Comparison of ENCODE assay signal across 14 cellular contexts in genomic region chr12:2319747-2320146, GRCh38.
A peak's percentile ranks its signal among the peaks of the same experiment; 100 is the strongest.
DNase-seq lines count a peak whose midpoint lies in the region; ATAC-seq and TF ChIP-seq lines count a peak whose summit lies in the region.
"Had no signal": no experiment of that assay in that cellular context is flagged by ENCODE, and none has a peak within 500 bp of the region (broad histone marks: within the 10 kb centered on the region; RNA-seq: fewer than 3 reads in every experiment).

No MANE protein-coding gene starts in this region.

- H3K4me3 ChIP-seq in SJSA1 (no peak overlapping the region), fibroblast of lung (replicated peaks in 1 of 4; ENCODE audit: control extremely low read depth in 1 of 4, insufficient read depth in 1 of 4, low read depth in 3 of 4, low read length in 4 of 4) (no peak overlapping the region), rectal smooth muscle tissue (ENCODE audit: low read length) (no peak overlapping the region)

- TF ChIP-seq CTCF in fibroblast of lung (conservative IDR thresholded peaks at IDR 0.05 in 1 of 2, IDR thresholded peaks at IDR 0.05 in 1 of 2; ENCODE audit: low read depth in 1 of 2, low read length in 2 of 2) = no peak

- no peaks in the 10 kb centered on the region for H3K79me2 ChIP-seq in fibroblast of lung (ENCODE audit: control insufficient read depth, insufficient read depth, low read length)

- peak overlapping the region; percentile 63 for H3K27ac ChIP-seq in SJSA1
- H3K27ac ChIP-seq in fibroblast of lung (ENCODE audit: insufficient read depth, low read length) = peak overlapping the region; percentile 38
- peak overlapping the region; percentile 44 for H3K27ac ChIP-seq in rectal smooth muscle tissue (ENCODE audit: low read depth, low read length)
- H3K27ac ChIP-seq: RWPE1 had no signal

- peaks cover 37% of the 10 kb centered on the region for H3K4me1 ChIP-seq in SJSA1 (replicated peaks)
- peaks cover 19% of the 10 kb centered on the region for H3K4me1 ChIP-seq in fibroblast of lung (ENCODE audit: control insufficient read depth, extremely low read depth, insufficient read depth, low read length)
- H3K4me1 ChIP-seq in rectal smooth muscle tissue (ENCODE audit: control insufficient read depth, insufficient read depth, low read length) = peaks cover 17% of the 10 kb centered on the region

- H3K9ac ChIP-seq in fibroblast of lung (ENCODE audit: insufficient read depth, low read length) (no peak overlapping the region), rectal smooth muscle tissue (ENCODE audit: low read length) (no peak overlapping the region)

- H3K27me3 ChIP-seq in SJSA1 (replicated peaks) (no peaks in the 10 kb centered on the region), fibroblast of lung (ENCODE audit: control insufficient read depth, insufficient read depth, low read length) (no peaks in the 10 kb centered on the region), rectal smooth muscle tissue (ENCODE audit: control insufficient read depth, insufficient read depth, low read length) (no peaks in the 10 kb centered on the region)

- DNase-seq in ELR (ENCODE audit: low read depth) (peak; percentile 66), SJSA1 (ENCODE audit: low read depth in 1 of 2, low spot score in 2 of 2) (peak; percentile 71 to 81), fibroblast of lung (ENCODE audit: low read depth in 2 of 2) (peak in 1 of 2 donors; percentile 50), T-helper 9 cell (no peak), head of caudate nucleus (no peak)
- DNase-seq: activated CD4-positive, alpha-beta T cell treated with anti-CD3 and anti-CD28 coated beads for 4 hours; C1 segment of cervical spinal cord; KBM-7; NCI-H2171; stimulated activated naive CD4-positive, alpha-beta T cell treated with Interleukin-2 at 50 U/mL for 16 hours had no signal

- no peak overlapping the region for H2AFZ ChIP-seq in fibroblast of lung (ENCODE audit: low read length)

- H3K9me3 ChIP-seq in SJSA1 (replicated peaks) (no peaks in the 10 kb centered on the region), fibroblast of lung (ENCODE audit: control insufficient read depth, insufficient read depth, low read depth, low read length) (no peaks in the 10 kb centered on the region)

- intact Hi-C loops in head of caudate nucleus (cut with DNase I) = no loop called here

- H4K20me1 ChIP-seq in fibroblast of lung (ENCODE audit: control insufficient read depth, extremely low read depth, insufficient read depth, low read length) = no peaks in the 10 kb centered on the region

- peak overlapping the region; percentile 2 for H3K4me2 ChIP-seq in fibroblast of lung (ENCODE audit: extremely low read depth, insufficient read depth, low read length)

- no peaks in the 10 kb centered on the region for H3K36me3 ChIP-seq in SJSA1
- H3K36me3 ChIP-seq in fibroblast of lung (ENCODE audit: control insufficient read depth, insufficient read depth, low read length) = no peaks in the 10 kb centered on the region
- no peaks in the 10 kb centered on the region for H3K36me3 ChIP-seq in rectal smooth muscle tissue (ENCODE audit: control insufficient read depth, insufficient read depth, low read length)

- ATAC-seq in HG03097 (IDR thresholded peaks at IDR 0.05; ENCODE audit: low FRiP score, unreplicated experiment) (no peak), HG03439 (IDR thresholded peaks at IDR 0.05; ENCODE audit: unreplicated experiment) (no peak)

Comparison
In these comparisons a context has a peak if more than half of its experiments do, and no peak if none do; other contexts are left out.
1. DNase-seq: peak in ELR (single experiment) and SJSA1 (2 of 2); none in T-helper 9 cell (single experiment) and head of caudate nucleus (0 of 42).
2. Peak in every context shown above with its lines, with median percentiles within 50 percentile points of each other: H3K27ac ChIP-seq.